1 cellular context compared by ENCODE assay signal in the genomic region with DNA sequence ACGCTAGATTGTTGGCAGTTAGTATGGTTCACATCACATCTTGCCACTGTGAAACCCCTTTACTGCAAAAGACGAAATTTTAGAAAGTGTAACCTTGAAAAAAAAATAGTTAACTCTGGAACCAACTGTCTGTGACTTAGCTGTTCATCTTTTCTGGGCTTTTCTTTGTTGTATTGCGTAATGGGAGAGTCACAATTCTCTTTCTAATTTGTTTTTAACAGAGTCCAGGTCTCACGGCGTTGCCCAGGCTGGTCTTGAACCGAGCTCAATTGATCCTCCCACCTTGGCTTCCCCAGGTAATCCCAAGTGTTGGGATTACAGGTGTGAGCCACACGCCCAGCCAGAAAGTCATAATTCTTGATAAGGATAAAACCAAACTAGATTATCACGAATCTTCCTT.
TF ChIP-seq lines count a peak whose summit lies in the region.

No MANE protein-coding gene starts in this region.

TF ChIP-seq in IMR-90, 13 proteins besides CTCF, POLR2A, EP300 and RAD21:
- TF ChIP-seq, protein P1, sequence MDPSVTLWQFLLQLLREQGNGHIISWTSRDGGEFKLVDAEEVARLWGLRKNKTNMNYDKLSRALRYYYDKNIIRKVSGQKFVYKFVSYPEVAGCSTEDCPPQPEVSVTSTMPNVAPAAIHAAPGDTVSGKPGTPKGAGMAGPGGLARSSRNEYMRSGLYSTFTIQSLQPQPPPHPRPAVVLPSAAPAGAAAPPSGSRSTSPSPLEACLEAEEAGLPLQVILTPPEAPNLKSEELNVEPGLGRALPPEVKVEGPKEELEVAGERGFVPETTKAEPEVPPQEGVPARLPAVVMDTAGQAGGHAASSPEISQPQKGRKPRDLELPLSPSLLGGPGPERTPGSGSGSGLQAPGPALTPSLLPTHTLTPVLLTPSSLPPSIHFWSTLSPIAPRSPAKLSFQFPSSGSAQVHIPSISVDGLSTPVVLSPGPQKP (IDR thresholded peaks at IDR 0.05; ENCODE audit: borderline replicate concordance, low read depth, low read length): no peak
- TF ChIP-seq RCOR1 (IDR thresholded peaks at IDR 0.05; ENCODE audit: insufficient replicate concordance, low read length) (no peak), CEBPB (IDR thresholded peaks at IDR 0.05; ENCODE audit: low read depth, low read length) (peak; percentile 94), NFE2L2 (IDR thresholded peaks at IDR 0.05; ENCODE audit: low read depth, low read length) (no peak)
